In the genomic region with DNA sequence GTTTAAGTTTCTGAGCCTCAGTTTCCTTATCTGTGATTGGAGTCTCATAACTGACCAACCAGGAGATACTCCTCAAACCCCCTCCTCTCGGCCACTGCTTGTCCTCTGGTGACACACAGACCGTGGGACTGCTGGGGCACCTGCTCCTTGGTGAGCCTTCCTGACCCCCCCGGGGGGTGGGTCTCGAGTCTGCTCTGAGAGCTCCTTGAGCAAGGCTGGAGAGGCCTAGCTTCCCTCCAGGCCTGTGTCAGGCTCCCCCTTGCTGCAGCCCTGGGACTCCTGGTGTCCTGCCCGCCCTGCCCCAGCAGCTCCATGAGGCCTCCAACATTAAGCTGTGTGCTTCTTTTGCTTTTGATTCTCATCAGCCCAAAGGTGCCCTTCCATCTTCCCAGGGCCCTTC, we compare ENCODE assay signal across 27 cellular contexts.
"Had no signal": no experiment of that assay in that cellular context is flagged by ENCODE, and none has a peak within 500 bp of the region (broad histone marks: within the 10 kb centered on the region; RNA-seq: fewer than 3 reads in every experiment).

No MANE protein-coding gene starts in this region.

- H3K27me3 Mint-ChIP-seq: activated CD4-positive, alpha-beta T cell treated with anti-CD3 and anti-CD28 coated beads, Interleukin-2, amount 10 ng/mL, durations not matched to agents 7 days and 5 days; activated CD8-positive, alpha-beta memory T cell treated with anti-CD3 and anti-CD28 coated beads, Interleukin-2, amount 10 ng/mL, durations not matched to agents 7 days and 5 days; activated naive CD8-positive, alpha-beta T cell treated with anti-CD3 and anti-CD28 coated beads, Interleukin-2, amount 10 ng/mL, durations not matched to agents 7 days and 5 days; activated T-cell treated with anti-CD3 and anti-CD28 coated beads, Interleukin-2, amount 50 U/mL, for 24 hours; brain had no signal

- H3K27ac ChIP-seq: ascending aorta, breast epithelium, cardiac muscle cell, VCaP had no signal

- H3K27me3 ChIP-seq: ascending aorta, breast epithelium, cardiac muscle cell had no signal

- ATAC-seq: activated CD8-positive, alpha-beta memory T cell treated with anti-CD3 and anti-CD28 coated beads, Interleukin-2, amount 10 ng/mL, durations not matched to agents 7 days and 5 days; activated CD8-positive, alpha-beta T cell treated with anti-CD3 and anti-CD28 coated beads, Interleukin-2, amount 10 ng/mL, durations not matched to agents 7 days and 5 days; activated naive CD4-positive, alpha-beta T cell treated with anti-CD3 and anti-CD28 coated beads, Interleukin-2, amount 50 U/mL, for 72 hours; activated T-cell treated with anti-CD3 and anti-CD28 coated beads, Interleukin-2, amount 50 U/mL, for 72 hours had no signal

- H3K9me3 Mint-ChIP-seq: activated CD4-positive, alpha-beta T cell treated with anti-CD3 and anti-CD28 coated beads, Interleukin-2, amount 10 ng/mL, durations not matched to agents 7 days and 5 days; activated naive CD4-positive, alpha-beta T cell treated with anti-CD3 and anti-CD28 coated beads, Interleukin-2, amount 10 ng/mL, durations not matched to agents 7 days and 5 days; activated naive CD4-positive, alpha-beta T cell treated with anti-CD3 and anti-CD28 coated beads, Interleukin-2, amount 50 U/mL, for 72 hours; activated naive CD8-positive, alpha-beta T cell treated with anti-CD3 and anti-CD28 coated beads, Interleukin-2, amount 10 ng/mL, durations not matched to agents 7 days and 5 days; activated T-cell treated with anti-CD3 and anti-CD28 coated beads, Interleukin-2, amount 50 U/mL, for 24 hours; activated T-cell treated with anti-CD3 and anti-CD28 coated beads, Interleukin-2, amount 50 U/mL, for 72 hours; brain; central memory CD8-positive, alpha-beta T cell; WTC11 had no signal

- H3K36me3 ChIP-seq: breast epithelium, cardiac muscle cell had no signal

- H3K9me3 ChIP-seq: ascending aorta, breast epithelium had no signal

- DNase-seq: activated CD4-positive, alpha-beta T cell treated with anti-CD3 and anti-CD28 coated beads for 1 hour; activated CD4-positive, alpha-beta T cell treated with anti-CD3 and anti-CD28 coated beads for 4 hours; activated CD4-positive, alpha-beta T cell treated with anti-CD3 and anti-CD28 coated beads, Interleukin-2, amount 10 ng/mL, durations not matched to agents 7 days and 5 days; activated CD4-positive, alpha-beta T cell treated with anti-CD3 and anti-CD28 coated beads, Interleukin-2, amount 50 U/mL, for 4 hours; activated CD8-positive, alpha-beta memory T cell treated with anti-CD3 and anti-CD28 coated beads, Interleukin-2, amount 50 U/mL, for 4 hours; activated CD8-positive, alpha-beta T cell treated with anti-CD3 and anti-CD28 coated beads, Interleukin-2, amount 10 ng/mL, durations not matched to agents 7 days and 5 days; activated gamma-delta T cell; activated naive CD4-positive, alpha-beta T cell; activated naive CD4-positive, alpha-beta T cell treated with anti-CD3 and anti-CD28 coated beads, Interleukin-2, amount 10 ng/mL, durations not matched to agents 7 days and 5 days; activated naive CD8-positive, alpha-beta T cell treated with anti-CD3 and anti-CD28 coated beads, Interleukin-2, amount 10 ng/mL, durations not matched to agents 7 days and 5 days; activated T-cell treated with anti-CD3 and anti-CD28 coated beads for 4 hours; activated T-cell treated with anti-CD3 and anti-CD28 coated beads, Interleukin-2, amount 50 U/mL, for 24 hours; activated T-cell treated with anti-CD3 and anti-CD28 coated beads, Interleukin-2, amount 50 U/mL, for 72 hours; effector CD8-positive, alpha-beta T cell; foreskin fibroblast; T-helper 2 cell had no signal

- H3K4me3 Mint-ChIP-seq: activated CD4-positive, alpha-beta T cell treated with anti-CD3 and anti-CD28 coated beads, Interleukin-2, amount 10 ng/mL, durations not matched to agents 7 days and 5 days; activated CD8-positive, alpha-beta memory T cell treated with anti-CD3 and anti-CD28 coated beads, Interleukin-2, amount 10 ng/mL, durations not matched to agents 7 days and 5 days; activated CD8-positive, alpha-beta T cell treated with anti-CD3 and anti-CD28 coated beads, Interleukin-2, amount 10 ng/mL, durations not matched to agents 7 days and 5 days; activated naive CD4-positive, alpha-beta T cell treated with anti-CD3 and anti-CD28 coated beads, Interleukin-2, amount 10 ng/mL, durations not matched to agents 7 days and 5 days; activated naive CD8-positive, alpha-beta T cell treated with anti-CD3 and anti-CD28 coated beads, Interleukin-2, amount 10 ng/mL, durations not matched to agents 7 days and 5 days; activated T-cell treated with anti-CD3 and anti-CD28 coated beads, Interleukin-2, amount 50 U/mL, for 24 hours; activated T-cell treated with anti-CD3 and anti-CD28 coated beads, Interleukin-2, amount 50 U/mL, for 72 hours; brain; central memory CD8-positive, alpha-beta T cell; WTC11 had no signal

- H3K27ac Mint-ChIP-seq: activated CD4-positive, alpha-beta T cell treated with anti-CD3 and anti-CD28 coated beads, Interleukin-2, amount 10 ng/mL, durations not matched to agents 7 days and 5 days; activated CD8-positive, alpha-beta memory T cell treated with anti-CD3 and anti-CD28 coated beads, Interleukin-2, amount 10 ng/mL, durations not matched to agents 7 days and 5 days; activated CD8-positive, alpha-beta T cell treated with anti-CD3 and anti-CD28 coated beads, Interleukin-2, amount 10 ng/mL, durations not matched to agents 7 days and 5 days; activated naive CD4-positive, alpha-beta T cell treated with anti-CD3 and anti-CD28 coated beads, Interleukin-2, amount 10 ng/mL, durations not matched to agents 7 days and 5 days; activated naive CD8-positive, alpha-beta T cell treated with anti-CD3 and anti-CD28 coated beads, Interleukin-2, amount 10 ng/mL, durations not matched to agents 7 days and 5 days; activated T-cell treated with anti-CD3 and anti-CD28 coated beads, Interleukin-2, amount 50 U/mL, for 24 hours; activated T-cell treated with anti-CD3 and anti-CD28 coated beads, Interleukin-2, amount 50 U/mL, for 72 hours; brain; WTC11 had no signal

- H3K36me3 Mint-ChIP-seq: activated CD8-positive, alpha-beta memory T cell treated with anti-CD3 and anti-CD28 coated beads, Interleukin-2, amount 10 ng/mL, durations not matched to agents 7 days and 5 days; activated naive CD4-positive, alpha-beta T cell treated with anti-CD3 and anti-CD28 coated beads, Interleukin-2, amount 10 ng/mL, durations not matched to agents 7 days and 5 days; activated naive CD4-positive, alpha-beta T cell treated with anti-CD3 and anti-CD28 coated beads, Interleukin-2, amount 50 U/mL, for 72 hours; activated naive CD8-positive, alpha-beta T cell treated with anti-CD3 and anti-CD28 coated beads, Interleukin-2, amount 10 ng/mL, durations not matched to agents 7 days and 5 days; WTC11 had no signal

- H3K4me1 Mint-ChIP-seq: activated CD4-positive, alpha-beta T cell treated with anti-CD3 and anti-CD28 coated beads, Interleukin-2, amount 10 ng/mL, durations not matched to agents 7 days and 5 days; activated CD8-positive, alpha-beta memory T cell treated with anti-CD3 and anti-CD28 coated beads, Interleukin-2, amount 10 ng/mL, durations not matched to agents 7 days and 5 days; activated naive CD4-positive, alpha-beta T cell treated with anti-CD3 and anti-CD28 coated beads, Interleukin-2, amount 10 ng/mL, durations not matched to agents 7 days and 5 days; activated naive CD8-positive, alpha-beta T cell treated with anti-CD3 and anti-CD28 coated beads, Interleukin-2, amount 10 ng/mL, durations not matched to agents 7 days and 5 days; central memory CD8-positive, alpha-beta T cell; WTC11 had no signal

- H3K4me3 ChIP-seq: ascending aorta, breast epithelium, cardiac muscle cell had no signal

- FAIRE-seq: frontal cortex, TTC549 had no signal

- H3K4me1 ChIP-seq: ascending aorta, breast epithelium had no signal
